10 cellular contexts compared by ENCODE assay signal in the genomic region with DNA sequence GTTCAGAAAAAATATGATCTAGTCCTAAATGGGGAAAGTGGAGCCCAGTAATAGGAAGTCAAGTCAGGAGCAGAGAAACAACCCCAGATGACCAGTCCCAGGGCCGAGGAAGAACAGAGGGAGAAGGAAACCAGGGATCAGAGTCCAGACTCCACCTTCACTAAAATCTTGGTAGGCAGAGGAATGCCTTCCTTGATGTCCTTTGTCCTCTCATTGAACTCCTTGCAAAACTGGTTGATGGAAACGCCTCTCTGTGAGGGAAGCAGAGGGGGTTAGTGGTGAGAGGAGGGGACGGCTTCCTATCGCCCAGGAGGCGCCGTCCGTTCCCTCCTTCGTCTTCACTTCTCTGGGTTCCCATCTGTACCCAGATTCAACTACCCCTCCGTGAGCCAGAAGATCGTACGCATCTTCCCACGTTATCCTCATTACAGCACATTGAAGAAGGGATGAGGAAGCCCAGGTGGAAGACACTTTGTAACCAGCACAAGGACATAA. TPM values are rescaled to one million over a fixed set of nuclear protein-coding genes. Genes with fewer than 3 reads are reported as not detected.
A peak's percentile ranks its signal among the peaks of the same experiment; 100 is the strongest.
DNase-seq lines count a peak whose midpoint lies in the region; ATAC-seq, FAIRE-seq and TF ChIP-seq lines count a peak whose summit lies in the region.
"Had no signal": no experiment of that assay in that cellular context is flagged by ENCODE, and none has a peak within 500 bp of the region (broad histone marks: within the 10 kb centered on the region; RNA-seq: fewer than 3 reads in every experiment).

No MANE protein-coding gene starts in this region.

- H3K9me3 ChIP-seq in keratinocyte (ENCODE audit: control insufficient read depth, low read depth, low read length), result no peaks in the 10 kb centered on the region

- H3K36me3 ChIP-seq in keratinocyte (ENCODE audit: control insufficient read depth in 2 of 2, extremely low read depth in 1 of 2, insufficient read depth in 2 of 2, low read length in 2 of 2), result peaks cover 4 to 7% of the 10 kb centered on the region in 2 experiments

- DNase-seq in T-helper 2 cell treated with Interferon-gamma antibody and Interleukin-4, amounts not matched to agents 5 μg/mL and 100 μg/mL, for 36 hours (ENCODE audit: low spot score), result no peak
- DNase-seq in T-helper 2 cell, result no peak
- DNase-seq in activated T-helper 1 cell treated with anti-CD3 and anti-CD28 coated beads, Interleukin-12 subunit alpha, Interleukin-12 subunit beta, Interleukin-2, Interleukin-4 antibody, amounts not matched to agents 30 ng/mL and 10 ng/mL and 1 ng/mL, durations not matched to agents 14 hours and 24 hours and 36 hours (ENCODE audit: low spot score), result no peak
- no peak for DNase-seq in keratinocyte (ENCODE audit: low read depth, low spot score)
- DNase-seq in substantia nigra (lab: John Stamatoyannopoulos, UW), result no peak
- no peak for DNase-seq in erythroblast (lab: John Stamatoyannopoulos, UW)
- DNase-seq in SHP77 (lab: John Stamatoyannopoulos, UW), result no peak

- H3K27ac ChIP-seq in keratinocyte (ENCODE audit: control insufficient read depth, insufficient read depth, low read length), result peak overlapping the region; percentile 94
- H3K27ac ChIP-seq in substantia nigra (ENCODE audit: low read depth, low read length, poor library complexity, severe bottlenecking), result peak overlapping the region; percentile 90

- no peak for TF ChIP-seq POLR2A in erythroblast (IDR thresholded peaks at IDR 0.05; ENCODE audit: low read length)

- no peaks in the 10 kb centered on the region for H3K27me3 ChIP-seq in keratinocyte (ENCODE audit: control insufficient read depth, extremely low read depth, insufficient read depth, low read length)

- H2AFZ ChIP-seq in keratinocyte (ENCODE audit: control insufficient read depth, low read length), result peak overlapping the region; percentile 99

- peaks cover 9% of the 10 kb centered on the region for H3K79me2 ChIP-seq in keratinocyte (ENCODE audit: control insufficient read depth, insufficient read depth, low read length)

- H3K4me1 ChIP-seq in keratinocyte (ENCODE audit: control insufficient read depth, extremely low read depth, insufficient read depth, low read length), result peaks cover 5% of the 10 kb centered on the region

- no peak for ATAC-seq in HG02798 (IDR thresholded peaks at IDR 0.05; ENCODE audit: poor library complexity, unreplicated experiment)

- peak overlapping the region; percentile 96 for H3K27ac Mint-ChIP-seq in T-helper 2 cell treated with Interferon-gamma antibody and Interleukin-4, amounts not matched to agents 5 μg/mL and 100 μg/mL, for 36 hours
- peak overlapping the region; percentile 95 for H3K27ac Mint-ChIP-seq in activated T-helper 1 cell treated with anti-CD3 and anti-CD28 coated beads, Interleukin-12 subunit alpha, Interleukin-12 subunit beta, Interleukin-2, Interleukin-4 antibody, amounts not matched to agents 30 ng/mL and 10 ng/mL and 1 ng/mL, durations not matched to agents 14 hours and 24 hours and 36 hours

- dilution Hi-C loops in keratinocyte (cut with MboI; ENCODE audit: extremely low pct_ligation_motif_present, low sequenced_read_pairs), result no loop called here

- peak overlapping the region; percentile 96 for H3K4me2 ChIP-seq in keratinocyte (ENCODE audit: control insufficient read depth, extremely low read depth, insufficient read depth, low read depth, low read length)

- no peaks in the 10 kb centered on the region for H3K9me1 ChIP-seq in keratinocyte (ENCODE audit: control insufficient read depth, extremely low read depth, insufficient read depth, low read length)

- no peaks in the 10 kb centered on the region for H4K20me1 ChIP-seq in keratinocyte (ENCODE audit: control insufficient read depth, extremely low read depth, insufficient read depth, low read length)

- peaks cover 3% of the 10 kb centered on the region for H3K9me3 Mint-ChIP-seq in T-helper 2 cell treated with Interferon-gamma antibody and Interleukin-4, amounts not matched to agents 5 μg/mL and 100 μg/mL, for 36 hours
- H3K9me3 Mint-ChIP-seq in activated T-helper 1 cell treated with anti-CD3 and anti-CD28 coated beads, Interleukin-12 subunit alpha, Interleukin-12 subunit beta, Interleukin-2, Interleukin-4 antibody, amounts not matched to agents 30 ng/mL and 10 ng/mL and 1 ng/mL, durations not matched to agents 14 hours and 24 hours and 36 hours, result peaks cover 1% of the 10 kb centered on the region

- H3K27me3 Mint-ChIP-seq in T-helper 2 cell treated with Interferon-gamma antibody and Interleukin-4, amounts not matched to agents 5 μg/mL and 100 μg/mL, for 36 hours (ENCODE audit: low read depth), result no peaks in the 10 kb centered on the region
- H3K27me3 Mint-ChIP-seq in activated T-helper 1 cell treated with anti-CD3 and anti-CD28 coated beads, Interleukin-12 subunit alpha, Interleukin-12 subunit beta, Interleukin-2, Interleukin-4 antibody, amounts not matched to agents 30 ng/mL and 10 ng/mL and 1 ng/mL, durations not matched to agents 14 hours and 24 hours and 36 hours (ENCODE audit: insufficient read depth), result no peaks in the 10 kb centered on the region

- H3K4me1 Mint-ChIP-seq in T-helper 2 cell treated with Interferon-gamma antibody and Interleukin-4, amounts not matched to agents 5 μg/mL and 100 μg/mL, for 36 hours (ENCODE audit: low read depth), result peaks cover 8% of the 10 kb centered on the region
- H3K4me1 Mint-ChIP-seq in activated T-helper 1 cell treated with anti-CD3 and anti-CD28 coated beads, Interleukin-12 subunit alpha, Interleukin-12 subunit beta, Interleukin-2, Interleukin-4 antibody, amounts not matched to agents 30 ng/mL and 10 ng/mL and 1 ng/mL, durations not matched to agents 14 hours and 24 hours and 36 hours (ENCODE audit: low read depth), result peaks cover 17% of the 10 kb centered on the region

- peaks cover 18% of the 10 kb centered on the region for H3K36me3 Mint-ChIP-seq in T-helper 2 cell treated with Interferon-gamma antibody and Interleukin-4, amounts not matched to agents 5 μg/mL and 100 μg/mL, for 36 hours (ENCODE audit: low read depth)
- H3K36me3 Mint-ChIP-seq in activated T-helper 1 cell treated with anti-CD3 and anti-CD28 coated beads, Interleukin-12 subunit alpha, Interleukin-12 subunit beta, Interleukin-2, Interleukin-4 antibody, amounts not matched to agents 30 ng/mL and 10 ng/mL and 1 ng/mL, durations not matched to agents 14 hours and 24 hours and 36 hours (ENCODE audit: low read depth), result peaks cover 17% of the 10 kb centered on the region

- intact Hi-C loops in activated T-helper 1 cell treated with anti-CD3 and anti-CD28 coated beads, Interleukin-12 subunit alpha, Interleukin-12 subunit beta, Interleukin-2, Interleukin-4 antibody, amounts not matched to agents 30 ng/mL and 10 ng/mL and 1 ng/mL, durations not matched to agents 14 hours and 24 hours and 36 hours (cut with micrococcal nuclease), result loop anchor here (2.0 kb wide), 2 partner anchors 125 to 169 kb away; partner anchors contain the start of gene RAB1B

- FAIRE-seq in keratinocyte (lab: Jason Lieb, UNC), result no peak

- peak overlapping the region; percentile 54 to 75 (median 68) for H3K4me3 ChIP-seq in keratinocyte (ENCODE audit: control insufficient read depth in 2 of 3, extremely low read depth in 1 of 3, insufficient read depth in 2 of 3, low read depth in 1 of 3, low read length in 3 of 3)

- peak overlapping the region; percentile 91 for H3K9ac ChIP-seq in keratinocyte (ENCODE audit: control insufficient read depth, extremely low read depth, insufficient read depth, low read length)

- TF ChIP-seq CTCF in keratinocyte (optimal IDR thresholded peaks at IDR 0.05 in 1 of 3, IDR thresholded peaks at IDR 0.05 in 1 of 3, conservative IDR thresholded peaks at IDR 0.05 in 1 of 3; ENCODE audit: extremely low read depth in 1 of 3, insufficient read depth in 2 of 3, low read length in 3 of 3), result no peak

- peak overlapping the region; percentile 89 for H3K4me3 Mint-ChIP-seq in T-helper 2 cell treated with Interferon-gamma antibody and Interleukin-4, amounts not matched to agents 5 μg/mL and 100 μg/mL, for 36 hours
- peak overlapping the region; percentile 87 for H3K4me3 Mint-ChIP-seq in activated T-helper 1 cell treated with anti-CD3 and anti-CD28 coated beads, Interleukin-12 subunit alpha, Interleukin-12 subunit beta, Interleukin-2, Interleukin-4 antibody, amounts not matched to agents 30 ng/mL and 10 ng/mL and 1 ng/mL, durations not matched to agents 14 hours and 24 hours and 36 hours

RNA-seq across cellular contexts. Expression of gene MRPL11, which starts 0.6 kb away (rescaled TPM):
- total RNA-seq in activated T-helper 1 cell treated with anti-CD3 and anti-CD28 coated beads, Interleukin-12 subunit alpha, Interleukin-12 subunit beta, Interleukin-2, Interleukin-4 antibody, amounts not matched to agents 30 ng/mL and 10 ng/mL and 1 ng/mL, durations not matched to agents 14 hours and 24 hours and 36 hours, result 93.0 and 93.6 TPM in 2 replicates
- 31.1 to 51.7 TPM (median 43.9 TPM) in 3 replicates for polyA plus RNA-seq in keratinocyte
- polyA plus RNA-seq in keratinocyte (2011; ENCODE audit: low read depth), result 7.8 TPM
- 36.9 and 38.3 TPM in 2 replicates for polyA plus RNA-seq in keratinocyte (2011; cell fraction: cytosol; rRNA removed)
- polyA plus RNA-seq in keratinocyte (2011; cell fraction: nucleus; rRNA removed), result 14.0 and 14.1 TPM in 2 replicates
- 29.4 and 50.1 TPM in 2 replicates for polyA plus RNA-seq in keratinocyte (2012; ENCODE audit: low replicate concordance)
- 11.1 to 34.4 TPM (median 13.7 TPM) in 3 replicates for polyA minus RNA-seq in keratinocyte
- 16.1 TPM for polyA minus RNA-seq in keratinocyte (2011; cell fraction: cytosol; rRNA and poly(A)+ RNA removed)
- 2.5 and 3.3 TPM in 2 replicates for polyA minus RNA-seq in keratinocyte (2011; cell fraction: nucleus; rRNA and poly(A)+ RNA removed)

RNA-seq across cellular contexts. Expression of gene NPAS4, which starts 17.2 kb away (rescaled TPM):
- total RNA-seq in activated T-helper 1 cell treated with anti-CD3 and anti-CD28 coated beads, Interleukin-12 subunit alpha, Interleukin-12 subunit beta, Interleukin-2, Interleukin-4 antibody, amounts not matched to agents 30 ng/mL and 10 ng/mL and 1 ng/mL, durations not matched to agents 14 hours and 24 hours and 36 hours, result not detected in 2 replicates
- 0.03 TPM in 1 of 3 replicates, not detected in the others for polyA plus RNA-seq in keratinocyte
- not detected for polyA plus RNA-seq in keratinocyte (2011; ENCODE audit: low read depth)
- polyA plus RNA-seq in keratinocyte (2011; cell fraction: cytosol; rRNA removed), result not detected in 2 replicates
- polyA plus RNA-seq in keratinocyte (2011; cell fraction: nucleus; rRNA removed), result 0.19 TPM in 1 of 2 replicates, not detected in the other
- not detected in 2 replicates for polyA plus RNA-seq in keratinocyte (2012; ENCODE audit: low replicate concordance)
- polyA minus RNA-seq in keratinocyte, result 0.10 TPM in 1 of 3 replicates, not detected in the others
- polyA minus RNA-seq in keratinocyte (2011; cell fraction: cytosol; rRNA and poly(A)+ RNA removed), result not detected
- not detected in 2 replicates for polyA minus RNA-seq in keratinocyte (2011; cell fraction: nucleus; rRNA and poly(A)+ RNA removed)
- total RNA-seq: NCI-H460, renal cortical epithelial cell had no signal

RNA-seq across cellular contexts. Expression of gene PELI3, which starts 28.6 kb away (rescaled TPM):
- 15.3 and 15.8 TPM in 2 replicates for total RNA-seq in activated T-helper 1 cell treated with anti-CD3 and anti-CD28 coated beads, Interleukin-12 subunit alpha, Interleukin-12 subunit beta, Interleukin-2, Interleukin-4 antibody, amounts not matched to agents 30 ng/mL and 10 ng/mL and 1 ng/mL, durations not matched to agents 14 hours and 24 hours and 36 hours
- 2.1 to 3.2 TPM (median 2.8 TPM) in 3 replicates for polyA plus RNA-seq in keratinocyte
- 0.54 TPM for polyA plus RNA-seq in keratinocyte (2011; ENCODE audit: low read depth)
- polyA plus RNA-seq in keratinocyte (2011; cell fraction: cytosol; rRNA removed), result 1.8 and 3.8 TPM in 2 replicates
- 3.4 and 4.2 TPM in 2 replicates for polyA plus RNA-seq in keratinocyte (2011; cell fraction: nucleus; rRNA removed)
- 2.3 and 4.7 TPM in 2 replicates for polyA plus RNA-seq in keratinocyte (2012; ENCODE audit: low replicate concordance)
- polyA minus RNA-seq in keratinocyte, result 7.0 to 13.1 TPM (median 7.2 TPM) in 3 replicates
- polyA minus RNA-seq in keratinocyte (2011; cell fraction: cytosol; rRNA and poly(A)+ RNA removed), result 5.2 TPM
- 4.2 and 4.5 TPM in 2 replicates for polyA minus RNA-seq in keratinocyte (2011; cell fraction: nucleus; rRNA and poly(A)+ RNA removed)

RNA-seq across cellular contexts. Expression of gene DPP3, which starts 42.2 kb away (rescaled TPM):
- 102 and 112 TPM in 2 replicates for total RNA-seq in activated T-helper 1 cell treated with anti-CD3 and anti-CD28 coated beads, Interleukin-12 subunit alpha, Interleukin-12 subunit beta, Interleukin-2, Interleukin-4 antibody, amounts not matched to agents 30 ng/mL and 10 ng/mL and 1 ng/mL, durations not matched to agents 14 hours and 24 hours and 36 hours
- 57.9 to 75.1 TPM (median 64.5 TPM) in 3 replicates for polyA plus RNA-seq in keratinocyte
- 59.0 TPM for polyA plus RNA-seq in keratinocyte (2011; ENCODE audit: low read depth)
- 53.7 and 69.8 TPM in 2 replicates for polyA plus RNA-seq in keratinocyte (2011; cell fraction: cytosol; rRNA removed)
- polyA plus RNA-seq in keratinocyte (2011; cell fraction: nucleus; rRNA removed), result 90.6 and 102 TPM in 2 replicates
- polyA plus RNA-seq in keratinocyte (2012; ENCODE audit: low replicate concordance), result 27.0 and 82.3 TPM in 2 replicates
- 94.3 to 165 TPM (median 114 TPM) in 3 replicates for polyA minus RNA-seq in keratinocyte
- 117 TPM for polyA minus RNA-seq in keratinocyte (2011; cell fraction: cytosol; rRNA and poly(A)+ RNA removed)
- polyA minus RNA-seq in keratinocyte (2011; cell fraction: nucleus; rRNA and poly(A)+ RNA removed), result 59.6 and 76.9 TPM in 2 replicates
